Comparison of ENCODE assay signal across 8 cellular contexts in the genomic region with DNA sequence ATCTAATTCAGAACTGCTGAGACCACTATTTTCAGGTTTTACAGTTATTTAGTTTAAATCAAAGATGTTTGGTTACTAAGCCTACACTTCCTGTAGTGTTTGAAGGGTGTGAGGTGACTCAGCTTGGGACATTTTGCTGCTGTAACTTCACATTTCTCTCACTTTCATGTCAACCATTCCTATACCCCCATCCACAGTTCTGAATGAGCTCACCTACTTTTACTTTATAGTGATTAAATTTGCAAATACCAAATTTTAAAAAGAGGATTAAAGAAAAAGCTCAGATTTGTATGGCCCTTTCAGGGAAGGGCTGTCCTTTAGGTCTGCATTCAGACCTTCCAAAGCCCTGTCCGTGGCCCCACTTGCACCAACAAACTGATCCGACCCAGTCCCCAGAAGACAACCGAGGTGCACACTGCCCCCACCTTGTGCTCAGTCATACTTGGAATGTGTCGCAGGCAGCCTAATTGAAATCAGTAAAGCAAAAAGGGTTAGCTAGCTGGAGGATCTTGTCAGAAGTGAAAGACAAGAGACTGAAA.
A peak's percentile ranks its signal among the peaks of the same experiment; 100 is the strongest.
DNase-seq lines count a peak whose midpoint lies in the region; ATAC-seq and TF ChIP-seq lines count a peak whose summit lies in the region.

No MANE protein-coding gene starts in this region.

- peaks cover 25% of the 10 kb centered on the region for H3K4me1 Mint-ChIP-seq in brain

- no peak overlapping the region for H3K4me3 ChIP-seq in HUES48 (ENCODE audit: low read depth, low read length)
- H3K4me3 ChIP-seq in suprapubic skin: no peak overlapping the region
- no peak overlapping the region for H3K4me3 ChIP-seq in lower leg skin (ENCODE audit: low read depth, poor library complexity, severe bottlenecking)

- H3K36me3 ChIP-seq in HUES48 (ENCODE audit: control insufficient read depth, insufficient read depth, low read length) (no peaks in the 10 kb centered on the region), suprapubic skin (no peaks in the 10 kb centered on the region)

- WGBS in suprapubic skin: 60% methylated on average over 4 of the region's 4 CpGs
- WGBS in lower leg skin, 2 donors: 51 to 63% methylated on average over 4 of the region's 4 CpGs

- H3K27ac Mint-ChIP-seq in brain: peak overlapping the region; percentile 5 to 69 (median 22)

- intact Hi-C loops in lower leg skin (cut with DNase I; ENCODE audit: low total_unique reads): no loop called here

- H3K9ac ChIP-seq in HUES48 (ENCODE audit: low read depth, low read length): no peak overlapping the region

- H3K9me3 ChIP-seq in HUES48 (ENCODE audit: control insufficient read depth, insufficient read depth, low read length): no peaks in the 10 kb centered on the region
- no peaks in the 10 kb centered on the region for H3K9me3 ChIP-seq in suprapubic skin

- no peaks in the 10 kb centered on the region for H3K36me3 Mint-ChIP-seq in brain

- H3K4me3 Mint-ChIP-seq in brain: no peak overlapping the region

- H3K4me1 ChIP-seq in HUES48 (ENCODE audit: control insufficient read depth, insufficient read depth, low read length) (peaks cover 23% of the 10 kb centered on the region), suprapubic skin (no peaks in the 10 kb centered on the region)

- TF ChIP-seq EP300 in suprapubic skin (IDR thresholded peaks at IDR 0.05): no peak

- TF ChIP-seq POLR2A in suprapubic skin (IDR thresholded peaks at IDR 0.05): no peak
- TF ChIP-seq POLR2A in lower leg skin (IDR thresholded peaks at IDR 0.05): no peak

- H3K27me3 Mint-ChIP-seq in brain: no peaks in the 10 kb centered on the region

- peak; percentile 65 for DNase-seq in GM10266 (ENCODE audit: extremely low spot score)
- peak; percentile 55 for DNase-seq in stimulated activated CD8-positive, alpha-beta memory T cell treated with anti-CD3 and anti-CD28 coated beads, Interleukin-4, amount 100 ng/mL, for 48 hours
- no peak for DNase-seq in suprapubic skin (ENCODE audit: low spot score in 2 of 2)
- no peak for DNase-seq in NOMO-1 (lab: John Stamatoyannopoulos, UW; ENCODE audit: unreplicated experiment in 2 of 2)
- DNase-seq in lower leg skin (ENCODE audit: low spot score in 2 of 2): no peak

- TF ChIP-seq CTCF in GM10266 (IDR thresholded peaks at IDR 0.05; ENCODE audit: control insufficient read depth, insufficient read depth, low read depth, missing control alignments) (no peak), brain (conservative IDR thresholded peaks at IDR 0.05) (no peak), suprapubic skin (IDR thresholded peaks at IDR 0.05) (no peak), lower leg skin (IDR thresholded peaks at IDR 0.05) (no peak)

- ATAC-seq in GM21528 (IDR thresholded peaks at IDR 0.05; ENCODE audit: low FRiP score, unreplicated experiment): peak; percentile 86

- peak overlapping the region; percentile 63 for H3K27ac ChIP-seq in HUES48 (ENCODE audit: low read depth, low read length)
- no peak overlapping the region for H3K27ac ChIP-seq in suprapubic skin

- H3K27me3 ChIP-seq in HUES48 (ENCODE audit: control insufficient read depth, insufficient read depth, low read length) (no peaks in the 10 kb centered on the region), suprapubic skin (no peaks in the 10 kb centered on the region)

- no peaks in the 10 kb centered on the region for H3K9me3 Mint-ChIP-seq in brain

Comparison
In these comparisons a context has a peak if more than half of its experiments do, and no peak if none do; other contexts are left out.
1. DNase-seq: peak in GM10266 (single experiment) and stimulated activated CD8-positive, alpha-beta memory T cell treated with anti-CD3 and anti-CD28 coated beads, Interleukin-4, amount 100 ng/mL, for 48 hours (single experiment); none in suprapubic skin (0 of 2), NOMO-1 (0 of 2) and lower leg skin (0 of 2).